In the genomic region with DNA sequence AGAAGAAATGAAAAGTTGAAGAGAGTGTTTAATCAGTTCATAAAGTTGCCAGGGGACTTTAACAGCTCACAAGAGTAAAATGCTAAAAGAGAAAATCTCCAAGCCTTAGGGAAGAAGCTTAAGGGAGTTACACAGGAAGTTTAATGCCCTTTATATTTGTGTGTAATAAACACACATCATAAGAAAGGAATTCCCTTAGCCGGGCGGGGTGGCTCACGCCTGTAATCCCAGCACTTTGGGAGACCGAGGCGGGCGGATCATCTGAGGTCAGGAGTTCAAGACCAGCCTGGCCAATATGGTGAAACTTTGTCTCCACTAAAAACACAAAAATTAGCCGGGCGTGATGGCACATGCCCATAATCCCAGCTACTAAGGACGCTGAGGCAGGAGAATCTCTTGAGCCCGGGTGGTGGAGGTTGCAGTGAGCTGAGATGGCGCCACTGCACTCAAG, we compare ENCODE assay signal across 8 cellular contexts.
DNase-seq lines count a peak whose midpoint lies in the region; TF ChIP-seq lines count a peak whose summit lies in the region.
"Not testable (repeated sequence)": the region's sequence is repeated elsewhere in the genome, so short reads cannot be mapped to it uniquely, and the experiment has no call there.

No MANE protein-coding gene starts in this region.

- H3K18ac ChIP-seq in trophoblast cell (ENCODE audit: low read length) = not testable (repeated sequence)

- not testable (repeated sequence) for H2AK5ac ChIP-seq in trophoblast cell (ENCODE audit: low read length)

- H4K20me1 ChIP-seq in hepatocyte (ENCODE audit: insufficient read depth, poor library complexity, severe bottlenecking) = not testable (repeated sequence)

- not testable (repeated sequence) for H3K79me1 ChIP-seq in trophoblast cell (ENCODE audit: low read length)

- not testable (repeated sequence) for H4K91ac ChIP-seq in trophoblast cell (ENCODE audit: low read depth, low read length)

- DNase-seq in A172 (ENCODE audit: low spot score) (peak; percentile 90), EH (ENCODE audit: low read depth) (peak; percentile 94), HT1080 (ENCODE audit: low read depth) (peak; percentile 85), SJSA1 (ENCODE audit: low read depth in 1 of 2, low spot score in 2 of 2) (peak; percentile 81 to 86), amniotic stem cell (lab: John Stamatoyannopoulos, UW) (peak; percentile 24), epithelial cell of prostate (ENCODE audit: low read depth, low spot score) (peak; percentile 67), hepatocyte (ENCODE audit: low spot score) (peak; percentile 44), trophoblast cell (peak; percentile 42 to 78)

- not testable (repeated sequence) for H3K23ac ChIP-seq in trophoblast cell (ENCODE audit: low read length)

- H2BK5ac ChIP-seq in trophoblast cell (ENCODE audit: low read depth, low read length, poor library complexity) = not testable (repeated sequence)

- H3K27me3 ChIP-seq in SJSA1 (replicated peaks); hepatocyte; trophoblast cell (ENCODE audit: insufficient read depth, low read length): not testable (repeated sequence)

- peak overlapping the region; percentile 92 for H3K27ac ChIP-seq in SJSA1
- H3K27ac ChIP-seq in epithelial cell of prostate = peak overlapping the region; percentile 95
- H3K27ac ChIP-seq in hepatocyte = peak overlapping the region; percentile 75
- H3K27ac ChIP-seq in trophoblast cell (ENCODE audit: low read depth, low read length) = not testable (repeated sequence)

- not testable (repeated sequence) for H3K9me3 ChIP-seq in SJSA1 (replicated peaks); hepatocyte (ENCODE audit: low read depth); trophoblast cell (ENCODE audit: insufficient read depth, low read depth, low read length)

- not testable (repeated sequence) for H3K4me2 ChIP-seq in hepatocyte; trophoblast cell (ENCODE audit: low read length)

- not testable (repeated sequence) for H3K4ac ChIP-seq in trophoblast cell (ENCODE audit: low read depth, low read length)

- H2BK12ac ChIP-seq in trophoblast cell (ENCODE audit: low read length) = not testable (repeated sequence)

- not testable (repeated sequence) for H3K79me2 ChIP-seq in hepatocyte; trophoblast cell (ENCODE audit: control insufficient read depth, insufficient read depth, low read length, poor library complexity)

- H3K4me1 ChIP-seq in SJSA1 (replicated peaks) = peaks cover 30% of the 10 kb centered on the region
- H3K4me1 ChIP-seq in hepatocyte (ENCODE audit: insufficient read depth); trophoblast cell (ENCODE audit: control insufficient read depth in 1 of 2, insufficient read depth in 2 of 2, low read length in 2 of 2): not testable (repeated sequence)

- H4K8ac ChIP-seq in trophoblast cell (ENCODE audit: low read depth, low read length) = not testable (repeated sequence)

- not testable (repeated sequence) for H3K9me2 ChIP-seq in hepatocyte (replicated peaks; ENCODE audit: insufficient read depth)

- not testable (repeated sequence) for H3K14ac ChIP-seq in trophoblast cell (ENCODE audit: low read length)

- H2BK120ac ChIP-seq in trophoblast cell (ENCODE audit: insufficient read depth, low read length, poor library complexity) = not testable (repeated sequence)

- not testable (repeated sequence) for H3K4me3 ChIP-seq in SJSA1; hepatocyte; trophoblast cell (ENCODE audit: low read depth, low read length)

- not testable (repeated sequence) for H4K12ac ChIP-seq in trophoblast cell (ENCODE audit: low read depth, low read length)

- H2AFZ ChIP-seq in hepatocyte; trophoblast cell (ENCODE audit: insufficient read depth, low read length, poor library complexity): not testable (repeated sequence)

- WGBS in hepatocyte (ENCODE audit: low lambda C conversion rate, missing lambda C conversion rate) = 66% methylated on average over 11 of the region's 11 CpGs
- WGBS in trophoblast cell (ENCODE audit: extremely low coverage, insufficient coverage, insufficient read length) = no CpG with 5 or more reads among the region's 11 CpGs

- H3K9ac ChIP-seq in trophoblast cell (ENCODE audit: low read length) = not testable (repeated sequence)

- not testable (repeated sequence) for H3K36me3 ChIP-seq in SJSA1; hepatocyte (replicated peaks; ENCODE audit: insufficient read depth, low read depth); trophoblast cell (ENCODE audit: control insufficient read depth in 1 of 2, insufficient read depth in 2 of 2, low read length in 2 of 2)

- not testable (repeated sequence) for TF ChIP-seq CTCF in hepatocyte (IDR thresholded peaks at IDR 0.05; ENCODE audit: poor library complexity)

Comparison
In these comparisons a context has a peak if more than half of its experiments do, and no peak if none do; other contexts are left out.
1. DNase-seq: peak in every context shown above with its lines; median percentile 94 in EH; 90 in A172; 85 in HT1080; 84 in SJSA1; 67 in epithelial cell of prostate; 60 in trophoblast cell; 44 in hepatocyte; 24 in amniotic stem cell.